8 cellular contexts compared by ENCODE assay signal in genomic region chr5:152349683-152350526, GRCh38. TPM values are rescaled to one million over a fixed set of nuclear protein-coding genes. Genes with fewer than 3 reads are reported as not detected.
DNase-seq lines count a peak whose midpoint lies in the region; ATAC-seq, FAIRE-seq and TF ChIP-seq lines count a peak whose summit lies in the region.

No MANE protein-coding gene starts in this region.

- no peak overlapping the region for H2AFZ ChIP-seq in fibroblast of lung (ENCODE audit: low read length)

- H3K36me3 ChIP-seq in fibroblast of lung (ENCODE audit: control insufficient read depth, insufficient read depth, low read length), result no peaks in the 10 kb centered on the region
- no peaks in the 10 kb centered on the region for H3K36me3 ChIP-seq in pancreas

- H3K9ac ChIP-seq in fibroblast of lung (ENCODE audit: insufficient read depth, low read length), result no peak overlapping the region

- H3K4me3 ChIP-seq in fibroblast of lung (replicated peaks in 1 of 4; ENCODE audit: control extremely low read depth in 1 of 4, insufficient read depth in 1 of 4, low read depth in 3 of 4, low read length in 4 of 4) (no peak overlapping the region), pancreas (no peak overlapping the region)

- 6 to 8% methylated on average over 8 of the region's 8 CpGs for WGBS in pancreas, 2 donors

- peak; percentile 63 for DNase-seq in activated effector memory CD4-positive, alpha-beta T cell treated with anti-CD3 and anti-CD28 coated beads, Interleukin-2, amount 50 U/mL, for 16 hours
- no peak for DNase-seq in activated effector memory CD4-positive, alpha-beta T cell treated with Interleukin-2 at 50 U/mL for 16 hours
- DNase-seq in UCSD-AML1 (lab: John Stamatoyannopoulos, UW; ENCODE audit: unreplicated experiment) (peak; percentile 11), fibroblast of lung (ENCODE audit: low read depth in 2 of 2) (peak; percentile 12 to 24), pancreas (peak in 5 of 6 donors; percentile 17 to 64 (median 42))
- DNase-seq in stimulated activated naive CD4-positive, alpha-beta T cell treated with Interleukin-2 at 50 U/mL for 16 hours (lab: John Stamatoyannopoulos, UW), result no peak

- H3K4me2 ChIP-seq in fibroblast of lung (ENCODE audit: extremely low read depth, insufficient read depth, low read length), result no peak overlapping the region

- intact Hi-C loops in pancreas (cut with DNase I), result no loop called here

- ATAC-seq in GM21786 (IDR thresholded peaks at IDR 0.05; ENCODE audit: unreplicated experiment), result peak; percentile 91
- peak; percentile 70 to 92 (median 91) for ATAC-seq in pancreas

- H3K9me3 ChIP-seq in fibroblast of lung (ENCODE audit: control insufficient read depth, insufficient read depth, low read depth, low read length) (no peaks in the 10 kb centered on the region), pancreas (no peaks in the 10 kb centered on the region)

- H3K27me3 ChIP-seq in fibroblast of lung (ENCODE audit: control insufficient read depth, insufficient read depth, low read length) (no peaks in the 10 kb centered on the region), pancreas (no peaks in the 10 kb centered on the region)

- TF ChIP-seq CTCF in LNCAP (IDR thresholded peaks at IDR 0.05) (peak; percentile 89), fibroblast of lung (conservative IDR thresholded peaks at IDR 0.05 in 1 of 2, IDR thresholded peaks at IDR 0.05 in 1 of 2; ENCODE audit: low read depth in 1 of 2, low read length in 2 of 2) (peak; percentile 51 to 84), pancreas (IDR thresholded peaks at IDR 0.05) (peak; percentile 41 to 74 (median 65))

- H3K4me1 ChIP-seq in fibroblast of lung (ENCODE audit: control insufficient read depth, extremely low read depth, insufficient read depth, low read length), result no peaks in the 10 kb centered on the region
- H3K4me1 ChIP-seq in pancreas, result no peaks in the 10 kb centered on the region

- H3K27ac ChIP-seq in fibroblast of lung (ENCODE audit: insufficient read depth, low read length), result no peak overlapping the region
- no peak overlapping the region for H3K27ac ChIP-seq in pancreas

- H4K20me1 ChIP-seq in fibroblast of lung (ENCODE audit: control insufficient read depth, extremely low read depth, insufficient read depth, low read length), result no peaks in the 10 kb centered on the region

- FAIRE-seq in pancreas (lab: Jason Lieb, UNC), result no peak

- H3K79me2 ChIP-seq in fibroblast of lung (ENCODE audit: control insufficient read depth, insufficient read depth, low read length), result no peaks in the 10 kb centered on the region

RNA-seq across cellular contexts. Expression of gene NMUR2, which starts 55.2 kb away (rescaled TPM):
- not detected in 2 replicates for total RNA-seq in fibroblast of lung
- not detected in 2 replicates for polyA plus RNA-seq in fibroblast of lung
- polyA plus RNA-seq in fibroblast of lung (2012), result not detected in 2 replicates
- polyA minus RNA-seq in fibroblast of lung (ENCODE audit: low replicate concordance), result not detected in 2 replicates
- not detected for total RNA-seq in pancreas
- polyA plus RNA-seq in pancreas, result under 1 TPM in 1 of 2 donors, not detected in 1; 0.02 TPM

Comparison
In these comparisons a context has a peak if more than half of its experiments do, and no peak if none do; other contexts are left out.
1. DNase-seq: peak in activated effector memory CD4-positive, alpha-beta T cell treated with anti-CD3 and anti-CD28 coated beads, Interleukin-2, amount 50 U/mL, for 16 hours (single experiment), UCSD-AML1 (single experiment), fibroblast of lung (2 of 2) and pancreas (5 of 6); none in activated effector memory CD4-positive, alpha-beta T cell treated with Interleukin-2 at 50 U/mL for 16 hours (single experiment) and stimulated activated naive CD4-positive, alpha-beta T cell treated with Interleukin-2 at 50 U/mL for 16 hours (single experiment).
2. Peak in every context shown above with its lines, with median percentiles within 50 percentile points of each other: CTCF ChIP-seq.